ENCODE assay signal across 22 cellular contexts in genomic region chr12:116137318-116137717, GRCh38.
DNase-seq lines count a peak whose midpoint lies in the region; ATAC-seq and TF ChIP-seq lines count a peak whose summit lies in the region.
"Had no signal": no experiment of that assay in that cellular context is flagged by ENCODE, and none has a peak within 500 bp of the region (broad histone marks: within the 10 kb centered on the region; RNA-seq: fewer than 3 reads in every experiment).

No MANE protein-coding gene starts in this region.

- no peak overlapping the region for H3K4me3 ChIP-seq in PC-9
- H3K4me3 ChIP-seq: neural progenitor cell, prostate gland, tibial artery had no signal

- H3K4me2 ChIP-seq in PC-9: no peak overlapping the region
- H3K4me2 ChIP-seq: neural progenitor cell had no signal

- no peaks in the 10 kb centered on the region for H3K9me2 ChIP-seq in PC-9 (ENCODE audit: insufficient read depth)

- CTCF ChIA-PET in activated CD4-positive, alpha-beta T cell treated with anti-CD3 and anti-CD28 coated beads, Interleukin-2, amount 10 ng/mL, durations not matched to agents 7 days and 5 days (lab: Charles Lee): interaction anchor here (1.1 to 1.6 kb wide), 2 partner anchors 10 to 195 kb away, joined by 3 to 4 read pairs; no protein-coding TSS in a partner anchor
- CTCF ChIA-PET in activated CD4-positive, alpha-beta memory T cell treated with anti-CD3 and anti-CD28 coated beads, Interleukin-2, amount 10 ng/mL, durations not matched to agents 7 days and 5 days (lab: Charles Lee): interaction anchor here (0.8 to 1.7 kb wide), 4 partner anchors 9 to 470 kb away, joined by 3 to 4 read pairs (median 3); no protein-coding TSS in a partner anchor
- CTCF ChIA-PET in PC-9 (lab: Charles Lee): no interaction called here

- peaks cover 6% of the 10 kb centered on the region; the same call in 1 of the 2 replicates for H3K9me3 ChIP-seq in PC-9 (ENCODE audit: insufficient read depth, low read depth)
- H3K9me3 ChIP-seq: prostate gland, tibial artery had no signal

- peaks cover 65% of the 10 kb centered on the region for H3K4me1 Mint-ChIP-seq in activated CD4-positive, alpha-beta T cell treated with anti-CD3 and anti-CD28 coated beads, Interleukin-2, amount 10 ng/mL, durations not matched to agents 7 days and 5 days
- peaks cover 63% of the 10 kb centered on the region for H3K4me1 Mint-ChIP-seq in activated CD4-positive, alpha-beta memory T cell treated with anti-CD3 and anti-CD28 coated beads, Interleukin-2, amount 10 ng/mL, durations not matched to agents 7 days and 5 days
- peaks cover 73 to 82% of the 10 kb centered on the region in 2 donors for H3K4me1 Mint-ChIP-seq in natural killer cell

- peak; percentile 49 for ATAC-seq in GM19351 (IDR thresholded peaks at IDR 0.05; ENCODE audit: unreplicated experiment)
- ATAC-seq in natural killer cell: no peak
- ATAC-seq in HG02678 (IDR thresholded peaks at IDR 0.05; ENCODE audit: unreplicated experiment): no peak
- no peak for ATAC-seq in Right ventricle myocardium inferior

- H4K20me1 ChIP-seq in PC-9 (ENCODE audit: insufficient read depth): peaks cover 33% of the 10 kb centered on the region

- POLR2A ChIA-PET in activated CD4-positive, alpha-beta T cell treated with anti-CD3 and anti-CD28 coated beads, Interleukin-2, amount 10 ng/mL, durations not matched to agents 7 days and 5 days (lab: Charles Lee): interaction anchor here (0.7 kb wide), 1 partner anchor 33 kb away, joined by 4 read pairs; no protein-coding TSS in a partner anchor
- POLR2A ChIA-PET in activated CD4-positive, alpha-beta memory T cell treated with anti-CD3 and anti-CD28 coated beads, Interleukin-2, amount 10 ng/mL, durations not matched to agents 7 days and 5 days (lab: Charles Lee): interaction anchor here (0.7 kb wide), 1 partner anchor 34 kb away, joined by 3 read pairs; no protein-coding TSS in a partner anchor
- POLR2A ChIA-PET in PC-9 (lab: Charles Lee; ENCODE audit: unreplicated experiment): no interaction called here

- no peak overlapping the region for H2AFZ ChIP-seq in PC-9
- H2AFZ ChIP-seq: neural progenitor cell had no signal

- no peaks in the 10 kb centered on the region for H3K27me3 Mint-ChIP-seq in activated CD4-positive, alpha-beta T cell treated with anti-CD3 and anti-CD28 coated beads, Interleukin-2, amount 10 ng/mL, durations not matched to agents 7 days and 5 days
- no peaks in the 10 kb centered on the region for H3K27me3 Mint-ChIP-seq in activated CD4-positive, alpha-beta memory T cell treated with anti-CD3 and anti-CD28 coated beads, Interleukin-2, amount 10 ng/mL, durations not matched to agents 7 days and 5 days
- no peaks in the 10 kb centered on the region for H3K27me3 Mint-ChIP-seq in natural killer cell (ENCODE audit: low read depth in 2 of 2)
- H3K27me3 Mint-ChIP-seq: T-cell had no signal

- intact Hi-C loops in natural killer cell (cut with micrococcal nuclease) (no loop called here), Right ventricle myocardium inferior (cut with DNase I) (no loop called here), PC-9 (cut with micrococcal nuclease; ENCODE audit: unreplicated experiment) (no loop called here)

- H3K27ac ChIP-seq in PC-9: no peak overlapping the region
- H3K27ac ChIP-seq: neural progenitor cell, prostate gland, tibial artery had no signal

- H3K4me1 ChIP-seq in PC-9 (replicated peaks; ENCODE audit: insufficient read depth): peaks cover 15% of the 10 kb centered on the region
- H3K4me1 ChIP-seq: prostate gland had no signal

- H3K27ac Mint-ChIP-seq in activated CD4-positive, alpha-beta T cell treated with anti-CD3 and anti-CD28 coated beads, Interleukin-2, amount 10 ng/mL, durations not matched to agents 7 days and 5 days: peak overlapping the region; percentile 68
- H3K27ac Mint-ChIP-seq in activated CD4-positive, alpha-beta memory T cell treated with anti-CD3 and anti-CD28 coated beads, Interleukin-2, amount 10 ng/mL, durations not matched to agents 7 days and 5 days: peak overlapping the region; percentile 68
- H3K27ac Mint-ChIP-seq in natural killer cell: peak overlapping the region; percentile 79 to 88
- H3K27ac Mint-ChIP-seq: neural progenitor cell had no signal

- no peaks in the 10 kb centered on the region for H3K27me3 ChIP-seq in PC-9 (ENCODE audit: insufficient read depth, low read depth)
- H3K27me3 ChIP-seq: neural progenitor cell, tibial artery had no signal

- TF ChIP-seq CTCF in natural killer cell (IDR thresholded peaks at IDR 0.05) (no peak), PC-9 (conservative IDR thresholded peaks at IDR 0.05) (no peak)

- H3K79me2 ChIP-seq in PC-9 (ENCODE audit: low read depth): peaks cover 97% of the 10 kb centered on the region

- no peaks in the 10 kb centered on the region for H3K9me3 Mint-ChIP-seq in activated CD4-positive, alpha-beta T cell treated with anti-CD3 and anti-CD28 coated beads, Interleukin-2, amount 10 ng/mL, durations not matched to agents 7 days and 5 days
- no peaks in the 10 kb centered on the region for H3K9me3 Mint-ChIP-seq in activated CD4-positive, alpha-beta memory T cell treated with anti-CD3 and anti-CD28 coated beads, Interleukin-2, amount 10 ng/mL, durations not matched to agents 7 days and 5 days
- H3K9me3 Mint-ChIP-seq in natural killer cell: no peaks in the 10 kb centered on the region
- H3K9me3 Mint-ChIP-seq: CD14-positive monocyte, neural progenitor cell, T-cell had no signal

- no peak overlapping the region for H3K4me3 Mint-ChIP-seq in activated CD4-positive, alpha-beta T cell treated with anti-CD3 and anti-CD28 coated beads, Interleukin-2, amount 10 ng/mL, durations not matched to agents 7 days and 5 days
- no peak overlapping the region for H3K4me3 Mint-ChIP-seq in activated CD4-positive, alpha-beta memory T cell treated with anti-CD3 and anti-CD28 coated beads, Interleukin-2, amount 10 ng/mL, durations not matched to agents 7 days and 5 days
- H3K4me3 Mint-ChIP-seq in natural killer cell: peak overlapping the region; percentile 7
- H3K4me3 Mint-ChIP-seq: CD14-positive monocyte, neural progenitor cell, T-cell had no signal

- DNase-seq in activated CD4-positive, alpha-beta T cell treated with anti-CD3 and anti-CD28 coated beads, Interleukin-2, amount 10 ng/mL, durations not matched to agents 7 days and 5 days: no peak
- DNase-seq in activated CD4-positive, alpha-beta T cell treated with anti-CD3 and anti-CD28 coated beads for 1 hour: no peak
- DNase-seq in activated CD4-positive, alpha-beta memory T cell treated with anti-CD3 and anti-CD28 coated beads, Interleukin-2, amount 10 ng/mL, durations not matched to agents 7 days and 5 days: no peak
- DNase-seq in natural killer cell: no peak
- no peak for DNase-seq in Right ventricle myocardium inferior (ENCODE audit: missing footprints)
- no peak for DNase-seq in PC-9
- DNase-seq: activated effector memory CD4-positive, alpha-beta T cell treated with anti-CD3 and anti-CD28 coated beads, Interleukin-2, amount 50 U/mL, for 16 hours; cerebellar nuclear complex; foreskin melanocyte; GF-D8; H7; hippocampal formation; SIG-M5; stimulated activated CD4-positive, alpha-beta T cell treated with anti-CD3 and anti-CD28 coated beads, Interleukin-1b, Interleukin-23, amount 100 ng/mL, for 48 hours; stimulated activated naive CD4-positive, alpha-beta T cell; T-cell; tibial artery had no signal

- no TSS peak for BruUV-seq in PC-9 (replicated peaks; lab: Mats Ljungman, UMichigan)

- H3K36me3 Mint-ChIP-seq in activated CD4-positive, alpha-beta T cell treated with anti-CD3 and anti-CD28 coated beads, Interleukin-2, amount 10 ng/mL, durations not matched to agents 7 days and 5 days (ENCODE audit: low read depth): no peaks in the 10 kb centered on the region
- H3K36me3 Mint-ChIP-seq in activated CD4-positive, alpha-beta memory T cell treated with anti-CD3 and anti-CD28 coated beads, Interleukin-2, amount 10 ng/mL, durations not matched to agents 7 days and 5 days (ENCODE audit: low read depth): no peaks in the 10 kb centered on the region
- no peaks in the 10 kb centered on the region for H3K36me3 Mint-ChIP-seq in natural killer cell
- H3K36me3 Mint-ChIP-seq: neural progenitor cell, T-cell had no signal

- H3K36me3 ChIP-seq in PC-9 (ENCODE audit: low read depth): no peaks in the 10 kb centered on the region
- H3K36me3 ChIP-seq: neural progenitor cell, prostate gland, tibial artery had no signal

- peaks cover 13% of the 10 kb centered on the region for H3F3A ChIP-seq in PC-9 (ENCODE audit: insufficient read depth, low read depth)
